Comparison of ENCODE assay signal across 8 cellular contexts in the genomic region with DNA sequence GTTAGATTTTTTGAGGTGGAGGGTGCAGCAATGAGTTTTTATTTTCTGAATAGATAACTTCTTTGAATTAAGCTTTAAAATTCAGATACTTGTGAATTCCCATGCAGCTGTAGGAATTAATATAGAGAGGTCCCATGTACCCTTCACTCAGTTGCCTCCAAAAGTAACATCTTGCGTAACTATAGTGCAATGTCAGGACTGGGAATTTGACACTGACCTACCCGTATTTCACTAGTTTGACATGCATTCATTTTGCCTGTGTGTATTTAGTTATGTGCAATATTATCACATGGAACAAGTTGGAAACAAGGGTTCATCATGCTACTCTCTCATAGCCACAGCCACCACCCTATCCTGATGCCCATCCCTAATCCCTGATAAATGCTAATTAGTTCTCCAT.
"Had no signal": no experiment of that assay in that cellular context is flagged by ENCODE, and none has a peak within 500 bp of the region (broad histone marks: within the 10 kb centered on the region; RNA-seq: fewer than 3 reads in every experiment).

No MANE protein-coding gene starts in this region.

- H3K9ac ChIP-seq: GM23248 had no signal

- H3K4me3 ChIP-seq: GM23248, K562 had no signal

- H3K27me3 Mint-ChIP-seq: IgD-negative memory B cell had no signal

- ATAC-seq: K562 had no signal

- H3K4me3 Mint-ChIP-seq: IgD-negative memory B cell had no signal

- H3K36me3 Mint-ChIP-seq: IgD-negative memory B cell had no signal

- H2AFZ ChIP-seq: GM23248 had no signal

- DNase-seq: GM23248, GOT3, H7, HCEC 1CT, KG1 had no signal

- H3K4me1 Mint-ChIP-seq: IgD-negative memory B cell had no signal

- H3K27ac ChIP-seq: GM23248, HL-60 had no signal

- H3K27ac Mint-ChIP-seq: IgD-negative memory B cell had no signal
